16 cellular contexts compared by ENCODE assay signal in genomic region chr2:241551599-241551997, GRCh38. TPM values are rescaled to one million over a fixed set of nuclear protein-coding genes. Genes with fewer than 3 reads are reported as not detected.
DNase-seq lines count a peak whose midpoint lies in the region; ATAC-seq, FAIRE-seq and TF ChIP-seq lines count a peak whose summit lies in the region.
"Had no signal": no experiment of that assay in that cellular context is flagged by ENCODE, and none has a peak within 500 bp of the region (broad histone marks: within the 10 kb centered on the region; RNA-seq: fewer than 3 reads in every experiment).

No MANE protein-coding gene starts in this region.

- H3K9me2 ChIP-seq in GM23248 (ENCODE audit: insufficient read depth) = no peaks in the 10 kb centered on the region

- H2BK5ac ChIP-seq in trophoblast cell (ENCODE audit: low read depth, low read length, poor library complexity) = no peak overlapping the region

- no peak for FAIRE-seq in keratinocyte (lab: Jason Lieb, UNC)
- FAIRE-seq: A549, K562, RCC 7860 had no signal

- H3K4me1 ChIP-seq in keratinocyte (ENCODE audit: control insufficient read depth, extremely low read depth, insufficient read depth, low read length) = peaks cover 46% of the 10 kb centered on the region
- H3K4me1 ChIP-seq in trophoblast cell (ENCODE audit: control insufficient read depth in 1 of 2, insufficient read depth in 2 of 2, low read length in 2 of 2) = peaks cover 21 to 27% of the 10 kb centered on the region in 2 experiments
- peaks cover 12% of the 10 kb centered on the region for H3K4me1 ChIP-seq in GM23248 (ENCODE audit: insufficient read depth)

- peak overlapping the region; percentile 26 for H4K91ac ChIP-seq in trophoblast cell (ENCODE audit: low read depth, low read length)

- peaks cover 11% of the 10 kb centered on the region for H3K79me1 ChIP-seq in trophoblast cell (ENCODE audit: low read length)

- no peak overlapping the region for H3K18ac ChIP-seq in trophoblast cell (ENCODE audit: low read length)

- no CpG with 5 or more reads among the region's 12 CpGs for WGBS in trophoblast cell (ENCODE audit: extremely low coverage, insufficient coverage, insufficient read length)
- WGBS in GM23248 (ENCODE audit: low coverage in 1 of 2, low lambda C conversion rate in 2 of 2, missing lambda C conversion rate in 2 of 2), 2 experiments = 62 to 74% methylated on average over 9 to 11 of the region's 12 CpGs

- H3K9me1 ChIP-seq in keratinocyte (ENCODE audit: control insufficient read depth, extremely low read depth, insufficient read depth, low read length) = no peaks in the 10 kb centered on the region

- dilution Hi-C loops in keratinocyte (cut with MboI; ENCODE audit: extremely low pct_ligation_motif_present, low sequenced_read_pairs) = no loop called here

- no peak for TF ChIP-seq CTCF in C4-2B (conservative IDR thresholded peaks at IDR 0.05)
- TF ChIP-seq CTCF in keratinocyte (optimal IDR thresholded peaks at IDR 0.05 in 1 of 3, IDR thresholded peaks at IDR 0.05 in 1 of 3, conservative IDR thresholded peaks at IDR 0.05 in 1 of 3; ENCODE audit: extremely low read depth in 1 of 3, insufficient read depth in 2 of 3, low read length in 3 of 3) = no peak

- H2AFZ ChIP-seq in keratinocyte (ENCODE audit: control insufficient read depth, low read length) (peak overlapping the region; percentile 80), trophoblast cell (ENCODE audit: insufficient read depth, low read length, poor library complexity) (no peak overlapping the region), GM23248 (no peak overlapping the region)

- H3K9ac ChIP-seq in keratinocyte (ENCODE audit: control insufficient read depth, extremely low read depth, insufficient read depth, low read length) (peak overlapping the region; percentile 33), trophoblast cell (ENCODE audit: low read length) (no peak overlapping the region), GM23248 (no peak overlapping the region)

- no peak overlapping the region for H3K4ac ChIP-seq in trophoblast cell (ENCODE audit: low read depth, low read length)

- H4K12ac ChIP-seq in trophoblast cell (ENCODE audit: low read depth, low read length) = no peak overlapping the region

- in situ Hi-C loops in GM23248 (cut with MboI) = no loop called here

- H2AK5ac ChIP-seq in trophoblast cell (ENCODE audit: low read length) = no peak overlapping the region

- H3K4me3 ChIP-seq in H7 (ENCODE audit: insufficient read depth, low read depth, low read length) (no peak overlapping the region), keratinocyte (ENCODE audit: control insufficient read depth in 2 of 3, extremely low read depth in 1 of 3, insufficient read depth in 2 of 3, low read depth in 1 of 3, low read length in 3 of 3) (peak overlapping the region in 1 of 3 experiments; percentile 7), trophoblast cell (ENCODE audit: low read depth, low read length) (no peak overlapping the region), GM23248 (no peak overlapping the region)
- H3K4me3 ChIP-seq: A549, K562 had no signal

- no peak overlapping the region for H3K14ac ChIP-seq in trophoblast cell (ENCODE audit: low read length)

- H3K9me3 ChIP-seq in keratinocyte (ENCODE audit: control insufficient read depth, low read depth, low read length) = no peaks in the 10 kb centered on the region
- H3K9me3 ChIP-seq in trophoblast cell (ENCODE audit: insufficient read depth, low read depth, low read length) = peaks cover 2% of the 10 kb centered on the region
- H3K9me3 ChIP-seq in GM23248 (ENCODE audit: low read depth) = no peaks in the 10 kb centered on the region

- no peaks in the 10 kb centered on the region for H3K36me3 ChIP-seq in H7 (replicated peaks; ENCODE audit: control insufficient read depth, insufficient read depth, low read length)
- H3K36me3 ChIP-seq in keratinocyte (ENCODE audit: control insufficient read depth in 2 of 2, extremely low read depth in 1 of 2, insufficient read depth in 2 of 2, low read length in 2 of 2) = no peaks in the 10 kb centered on the region
- H3K36me3 ChIP-seq in trophoblast cell (ENCODE audit: control insufficient read depth in 1 of 2, insufficient read depth in 2 of 2, low read length in 2 of 2) = no peaks in the 10 kb centered on the region
- no peaks in the 10 kb centered on the region for H3K36me3 ChIP-seq in GM23248 (ENCODE audit: low read depth)

- H3K79me2 ChIP-seq in keratinocyte (ENCODE audit: control insufficient read depth, insufficient read depth, low read length) (no peaks in the 10 kb centered on the region), trophoblast cell (ENCODE audit: control insufficient read depth, insufficient read depth, low read length, poor library complexity) (peaks cover 2% of the 10 kb centered on the region), GM23248 (ENCODE audit: insufficient read depth) (no peaks in the 10 kb centered on the region)

- DNase-seq in H7 (peak; percentile 63), keratinocyte (ENCODE audit: low read depth, low spot score) (no peak), trophoblast cell (no peak), GM23248 (no peak)
- DNase-seq: CD4-positive, alpha-beta memory T cell; NCI-H1105 treated with DMSO at 0.1 percent for 48 hours; NCI-H1694; NCI-H510A; NCI-H748 treated with DMSO at 0.1 percent for 48 hours; NK-92 treated with Interleukin-12 subunit alpha and Interleukin-12 subunit beta, amount 100 ng/mL, for 24 hours had no signal

- no peak for ATAC-seq in GM18517 (IDR thresholded peaks at IDR 0.05; ENCODE audit: unreplicated experiment)
- ATAC-seq in HG03571 (IDR thresholded peaks at IDR 0.05; ENCODE audit: unreplicated experiment) = no peak
- ATAC-seq: K562 had no signal

- peak overlapping the region; percentile 8 for H2BK12ac ChIP-seq in trophoblast cell (ENCODE audit: low read length)

- H3K27me3 ChIP-seq in H7 (ENCODE audit: control insufficient read depth, insufficient read depth, low read length) (no peaks in the 10 kb centered on the region), keratinocyte (ENCODE audit: control insufficient read depth, extremely low read depth, insufficient read depth, low read length) (no peaks in the 10 kb centered on the region), trophoblast cell (ENCODE audit: insufficient read depth, low read length) (no peaks in the 10 kb centered on the region), GM23248 (replicated peaks; ENCODE audit: insufficient read depth) (no peaks in the 10 kb centered on the region)

- peak overlapping the region; percentile 80 for H3K27ac ChIP-seq in C4-2B
- no peak overlapping the region for H3K27ac ChIP-seq in keratinocyte (ENCODE audit: control insufficient read depth, insufficient read depth, low read length)
- no peak overlapping the region for H3K27ac ChIP-seq in trophoblast cell (ENCODE audit: low read depth, low read length)
- H3K27ac ChIP-seq in GM23248 = no peak overlapping the region
- H3K27ac ChIP-seq: A549 had no signal

- H3K4me2 ChIP-seq in keratinocyte (ENCODE audit: control insufficient read depth, extremely low read depth, insufficient read depth, low read depth, low read length) = peak overlapping the region; percentile 71
- H3K4me2 ChIP-seq in trophoblast cell (ENCODE audit: low read length) = no peak overlapping the region
- H3K4me2 ChIP-seq in GM23248 (ENCODE audit: unreplicated experiment) = no peak overlapping the region
- H3K4me2 ChIP-seq: A549 had no signal

- H4K20me1 ChIP-seq in keratinocyte (ENCODE audit: control insufficient read depth, extremely low read depth, insufficient read depth, low read length) (no peaks in the 10 kb centered on the region), GM23248 (ENCODE audit: insufficient read depth) (no peaks in the 10 kb centered on the region)

- H3K23ac ChIP-seq in trophoblast cell (ENCODE audit: low read length) = no peak overlapping the region

- peak overlapping the region; percentile 25 for H2BK120ac ChIP-seq in trophoblast cell (ENCODE audit: insufficient read depth, low read length, poor library complexity)

- no peaks in the 10 kb centered on the region for H3F3A ChIP-seq in GM23248 (ENCODE audit: insufficient read depth)

- H4K8ac ChIP-seq in trophoblast cell (ENCODE audit: low read depth, low read length) = no peak overlapping the region

RNA-seq across cellular contexts. Expression of gene BOK, which starts 6.9 kb away (rescaled TPM):
- total RNA-seq in H7 (2014; rRNA removed; shearing (Covaris generic)) = 59.5 and 61.6 TPM in 2 replicates
- 15.4 to 25.5 TPM (median 21.7 TPM) in 3 replicates for polyA plus RNA-seq in keratinocyte
- 2.5 TPM for polyA plus RNA-seq in keratinocyte (2011; ENCODE audit: low read depth)
- polyA plus RNA-seq in keratinocyte (2011; cell fraction: cytosol; rRNA removed) = 14.0 and 34.1 TPM in 2 replicates
- 23.1 and 31.0 TPM in 2 replicates for polyA plus RNA-seq in keratinocyte (2011; cell fraction: nucleus; rRNA removed)
- 17.4 and 28.3 TPM in 2 replicates for polyA plus RNA-seq in keratinocyte (2012; ENCODE audit: low replicate concordance)
- 13.9 to 21.0 TPM (median 16.8 TPM) in 3 replicates for polyA minus RNA-seq in keratinocyte
- polyA minus RNA-seq in keratinocyte (2011; cell fraction: cytosol; rRNA and poly(A)+ RNA removed) = 45.8 TPM
- polyA minus RNA-seq in keratinocyte (2011; cell fraction: nucleus; rRNA and poly(A)+ RNA removed) = 13.7 and 14.2 TPM in 2 replicates
- 46.7 and 48.1 TPM in 2 replicates for polyA plus RNA-seq in trophoblast cell (2013)
- total RNA-seq in GM23248 (2014; rRNA removed; shearing (Covaris generic)) = 36.0 and 46.6 TPM in 2 replicates
- 28.0 and 28.1 TPM in 2 replicates for polyA plus RNA-seq in GM23248 (2016; fragmentation: Nextera tagmentation; extraction: Ambion mirVana)
- total RNA-seq: CD4-positive, alpha-beta memory T cell had no signal
- polyA plus RNA-seq: CD4-positive, alpha-beta memory T cell had no signal

RNA-seq across cellular contexts. Expression of gene STK25, which starts 43.2 kb away (rescaled TPM):
- 353 and 443 TPM in 2 replicates for total RNA-seq in H7 (2014; rRNA removed; shearing (Covaris generic))
- polyA plus RNA-seq in keratinocyte = 237 to 339 TPM (median 242 TPM) in 3 replicates
- polyA plus RNA-seq in keratinocyte (2011; ENCODE audit: low read depth) = 66.7 TPM
- polyA plus RNA-seq in keratinocyte (2011; cell fraction: cytosol; rRNA removed) = 239 and 299 TPM in 2 replicates
- 460 and 595 TPM in 2 replicates for polyA plus RNA-seq in keratinocyte (2011; cell fraction: nucleus; rRNA removed)
- 113 and 131 TPM in 2 replicates for polyA plus RNA-seq in keratinocyte (2012; ENCODE audit: low replicate concordance)
- polyA minus RNA-seq in keratinocyte = 291 to 647 TPM (median 368 TPM) in 3 replicates
- polyA minus RNA-seq in keratinocyte (2011; cell fraction: cytosol; rRNA and poly(A)+ RNA removed) = 146 TPM
- polyA minus RNA-seq in keratinocyte (2011; cell fraction: nucleus; rRNA and poly(A)+ RNA removed) = 112 and 126 TPM in 2 replicates
- 96.3 and 98.3 TPM in 2 replicates for polyA plus RNA-seq in trophoblast cell (2013)
- total RNA-seq in GM23248 (2014; rRNA removed; shearing (Covaris generic)) = 239 and 240 TPM in 2 replicates
- 120 and 121 TPM in 2 replicates for polyA plus RNA-seq in GM23248 (2016; fragmentation: Nextera tagmentation; extraction: Ambion mirVana)
